9 cellular contexts compared by ENCODE assay signal in genomic region chr16:8905168-8905762, GRCh38. TPM values are rescaled to one million over a fixed set of nuclear protein-coding genes. Genes with fewer than 3 reads are reported as not detected.
DNase-seq lines count a peak whose midpoint lies in the region; ATAC-seq and TF ChIP-seq lines count a peak whose summit lies in the region.
"Had no signal": no experiment of that assay in that cellular context is flagged by ENCODE, and none has a peak within 500 bp of the region (broad histone marks: within the 10 kb centered on the region; RNA-seq: fewer than 3 reads in every experiment).

No MANE protein-coding gene starts in this region.

- H3K4me3 Mint-ChIP-seq in GM23338 = no peak overlapping the region
- H3K4me3 Mint-ChIP-seq: IgD-negative memory B cell had no signal

- intact Hi-C loops in OCI-LY7 (cut with micrococcal nuclease; ENCODE audit: unreplicated experiment) = no loop called here
- intact Hi-C loops in ovary (cut with DNase I) = no loop called here

- no peaks in the 10 kb centered on the region; the same call in 2 of the 3 replicates for H3K4me1 Mint-ChIP-seq in GM23338

- no peak overlapping the region for H3K4me3 ChIP-seq in GM23338
- no peak overlapping the region for H3K4me3 ChIP-seq in OCI-LY7 (ENCODE audit: low read depth, low read length, poor library complexity, severe bottlenecking)
- H3K4me3 ChIP-seq in fibroblast of pulmonary artery (replicated peaks; ENCODE audit: low read depth, low read length) = no peak overlapping the region
- no peak overlapping the region for H3K4me3 ChIP-seq in ovary

- no peak for TF ChIP-seq POLR2A in ovary (IDR thresholded peaks at IDR 0.05)

- no TSS peak for BruUV-seq in OCI-LY7 (replicated peaks; lab: Mats Ljungman, UMichigan)

- H3K9me2 ChIP-seq in GM23338 (ENCODE audit: insufficient read depth) (no peaks in the 10 kb centered on the region), OCI-LY7 (ENCODE audit: insufficient read depth, low read length) (no peaks in the 10 kb centered on the region)

- POLR2A ChIA-PET in OCI-LY7 (lab: Charles Lee) = no interaction called here

- H3K9me3 Mint-ChIP-seq in GM23338 = no peaks in the 10 kb centered on the region
- H3K9me3 Mint-ChIP-seq: IgD-negative memory B cell had no signal

- H3K27ac Mint-ChIP-seq in GM23338 = no peak overlapping the region

- TF ChIP-seq CTCF in C4-2B (conservative IDR thresholded peaks at IDR 0.05) = peak; percentile 61
- peak; percentile 28 to 74; a peak in 3 of 4 replicates for TF ChIP-seq CTCF in GM23338 (conservative IDR thresholded peaks at IDR 0.05; ENCODE audit: low read depth in 2 of 2)
- peak; percentile 67 for TF ChIP-seq CTCF in OCI-LY7 (conservative IDR thresholded peaks at IDR 0.05; ENCODE audit: low read length)
- peak; percentile 62 for TF ChIP-seq CTCF in fibroblast of pulmonary artery (IDR thresholded peaks at IDR 0.05; ENCODE audit: low read length, missing control alignments)
- TF ChIP-seq CTCF in ovary (IDR thresholded peaks at IDR 0.05) = no peak

- peak; percentile 57 for DNase-seq in GM23338 (ENCODE audit: low spot score)
- peak; percentile 56 for DNase-seq in OCI-LY7 (ENCODE audit: low spot score)
- peak; percentile 66 for DNase-seq in fibroblast of pulmonary artery (ENCODE audit: low read depth)
- no peak for DNase-seq in ovary
- DNase-seq in ureter (ENCODE audit: low spot score) = no peak

- H2AFZ ChIP-seq in GM23338 (no peak overlapping the region), OCI-LY7 (ENCODE audit: low read length) (no peak overlapping the region)

- CTCF ChIA-PET in OCI-LY7 (lab: Charles Lee; ENCODE audit: unreplicated experiment) = no interaction called here

- H3K27me3 ChIP-seq in GM23338 (ENCODE audit: insufficient read depth) (no peaks in the 10 kb centered on the region), ovary (no peaks in the 10 kb centered on the region)

- H4K20me1 ChIP-seq in GM23338 (replicated peaks; ENCODE audit: insufficient read depth) = peaks cover 32% of the 10 kb centered on the region
- no peaks in the 10 kb centered on the region for H4K20me1 ChIP-seq in OCI-LY7 (ENCODE audit: insufficient read depth, low read length)

- no peaks in the 10 kb centered on the region for H3K4me1 ChIP-seq in GM23338 (ENCODE audit: insufficient read depth)
- H3K4me1 ChIP-seq in OCI-LY7 (ENCODE audit: insufficient read depth, low read length, poor library complexity, severe bottlenecking) = no peaks in the 10 kb centered on the region
- no peaks in the 10 kb centered on the region for H3K4me1 ChIP-seq in ovary (ENCODE audit: insufficient read depth)

- ATAC-seq in GM23338 = peak; percentile 79
- no peak for ATAC-seq in HG03432 (IDR thresholded peaks at IDR 0.05; ENCODE audit: unreplicated experiment)
- no peak for ATAC-seq in GM19395 (IDR thresholded peaks at IDR 0.05; ENCODE audit: unreplicated experiment)

- TF ChIP-seq EP300 in ovary (IDR thresholded peaks at IDR 0.05) = no peak

- peaks cover 5% of the 10 kb centered on the region; the same call in 1 of the 2 replicates for H3K79me2 ChIP-seq in GM23338 (replicated peaks; ENCODE audit: insufficient read depth)
- H3K79me2 ChIP-seq in OCI-LY7 (ENCODE audit: insufficient read depth, low read depth, low read length) = no peaks in the 10 kb centered on the region

- peaks cover 5% of the 10 kb centered on the region for H3K27me3 Mint-ChIP-seq in GM23338 (ENCODE audit: insufficient read depth, low read depth, poor library complexity)
- H3K27me3 Mint-ChIP-seq: IgD-negative memory B cell had no signal

- peaks cover 90% of the 10 kb centered on the region for H3K36me3 Mint-ChIP-seq in GM23338 (ENCODE audit: low read depth)

- H3K4me2 ChIP-seq in GM23338 = no peak overlapping the region
- H3K4me2 ChIP-seq in OCI-LY7 (ENCODE audit: low read length) = no peak overlapping the region

- no peaks in the 10 kb centered on the region for H3K9me3 ChIP-seq in OCI-LY7 (ENCODE audit: low read length)
- no peaks in the 10 kb centered on the region for H3K9me3 ChIP-seq in ovary

- WGBS in ovary, 3 donors = 74 to 77% (median 75%) methylated on average over 13 of the region's 13 CpGs

- H3K27ac ChIP-seq in C4-2B (no peak overlapping the region), GM23338 (ENCODE audit: low read depth) (0 out of 2 replicates have a peak overlapping the region, but pooled peaks have one; percentile 43), OCI-LY7 (ENCODE audit: low read depth, low read length, poor library complexity, severe bottlenecking) (no peak overlapping the region), ovary (no peak overlapping the region)

- H3K36me3 ChIP-seq in GM23338 (ENCODE audit: insufficient read depth) (peaks cover 73% of the 10 kb centered on the region), OCI-LY7 (ENCODE audit: insufficient read depth, low read length) (peaks cover 90% of the 10 kb centered on the region), ovary (no peaks in the 10 kb centered on the region)

- H3F3A ChIP-seq in GM23338 (replicated peaks; ENCODE audit: low read depth) = peaks cover 19% of the 10 kb centered on the region

TF ChIP-seq in GM23338, 12 proteins besides CTCF, POLR2A, EP300 and RAD21 (continues in another document):
- no peak for TF ChIP-seq CREB1 (CRISPR knock-in tag; IDR thresholded peaks at IDR 0.05; ENCODE audit: low read depth)
- TF ChIP-seq, protein P1, sequence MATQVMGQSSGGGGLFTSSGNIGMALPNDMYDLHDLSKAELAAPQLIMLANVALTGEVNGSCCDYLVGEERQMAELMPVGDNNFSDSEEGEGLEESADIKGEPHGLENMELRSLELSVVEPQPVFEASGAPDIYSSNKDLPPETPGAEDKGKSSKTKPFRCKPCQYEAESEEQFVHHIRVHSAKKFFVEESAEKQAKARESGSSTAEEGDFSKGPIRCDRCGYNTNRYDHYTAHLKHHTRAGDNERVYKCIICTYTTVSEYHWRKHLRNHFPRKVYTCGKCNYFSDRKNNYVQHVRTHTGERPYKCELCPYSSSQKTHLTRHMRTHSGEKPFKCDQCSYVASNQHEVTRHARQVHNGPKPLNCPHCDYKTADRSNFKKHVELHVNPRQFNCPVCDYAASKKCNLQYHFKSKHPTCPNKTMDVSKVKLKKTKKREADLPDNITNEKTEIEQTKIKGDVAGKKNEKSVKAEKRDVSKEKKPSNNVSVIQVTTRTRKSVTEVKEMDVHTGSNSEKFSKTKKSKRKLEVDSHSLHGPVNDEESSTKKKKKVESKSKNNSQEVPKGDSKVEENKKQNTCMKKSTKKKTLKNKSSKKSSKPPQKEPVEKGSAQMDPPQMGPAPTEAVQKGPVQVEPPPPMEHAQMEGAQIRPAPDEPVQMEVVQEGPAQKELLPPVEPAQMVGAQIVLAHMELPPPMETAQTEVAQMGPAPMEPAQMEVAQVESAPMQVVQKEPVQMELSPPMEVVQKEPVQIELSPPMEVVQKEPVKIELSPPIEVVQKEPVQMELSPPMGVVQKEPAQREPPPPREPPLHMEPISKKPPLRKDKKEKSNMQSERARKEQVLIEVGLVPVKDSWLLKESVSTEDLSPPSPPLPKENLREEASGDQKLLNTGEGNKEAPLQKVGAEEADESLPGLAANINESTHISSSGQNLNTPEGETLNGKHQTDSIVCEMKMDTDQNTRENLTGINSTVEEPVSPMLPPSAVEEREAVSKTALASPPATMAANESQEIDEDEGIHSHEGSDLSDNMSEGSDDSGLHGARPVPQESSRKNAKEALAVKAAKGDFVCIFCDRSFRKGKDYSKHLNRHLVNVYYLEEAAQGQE (IDR thresholded peaks at IDR 0.05; ENCODE audit: unreplicated experiment) = no peak
- no peak for TF ChIP-seq EZH2phosphoT487 (IDR thresholded peaks at IDR 0.05; ENCODE audit: unreplicated experiment)

RNA-seq across cellular contexts. Expression of gene LITAFD, which starts 23.1 kb away (rescaled TPM):
- total RNA-seq in GM23338 (2014; rRNA removed; shearing (Covaris generic)) = not detected in 2 replicates
- polyA plus RNA-seq in GM23338 (2016; fragmentation: Nextera tagmentation; extraction: Ambion mirVana) (not detected in 2 replicates), ovary (not detected)
- total RNA-seq in OCI-LY7 (2014; rRNA removed; shearing (Covaris generic)) = not detected in 2 replicates
- total RNA-seq in OCI-LY7 (2022) (not detected in 2 replicates), ovary (not detected), ureter (not detected)
- polyA plus RNA-seq: IgD-negative memory B cell had no signal

RNA-seq across cellular contexts. Expression of gene CARHSP1, which starts 36.5 kb away (rescaled TPM):
- 286 and 301 TPM in 2 replicates for total RNA-seq in GM23338 (2014; rRNA removed; shearing (Covaris generic))
- polyA plus RNA-seq in GM23338 (2016; fragmentation: Nextera tagmentation; extraction: Ambion mirVana) (324 and 339 TPM in 2 replicates), ovary (100 to 1,000 TPM in 1 of 2 donors, 10 to 100 TPM in 1; 53.2 to 102 TPM)
- total RNA-seq in OCI-LY7 (2014; rRNA removed; shearing (Covaris generic)) = 236 and 241 TPM in 2 replicates
- total RNA-seq in OCI-LY7 (2022) (156 and 173 TPM in 2 replicates), ovary (10 to 100 TPM; 65.0 to 94.3 (median 81.7) TPM), ureter (43.6 TPM)

RNA-seq across cellular contexts. Expression of gene USP7, which starts 58.4 kb away (rescaled TPM):
- 130 and 169 TPM in 2 replicates for total RNA-seq in GM23338 (2014; rRNA removed; shearing (Covaris generic))
- polyA plus RNA-seq in GM23338 (2016; fragmentation: Nextera tagmentation; extraction: Ambion mirVana) = 39.9 and 42.3 TPM in 2 replicates
- 46.4 and 61.5 TPM in 2 replicates for total RNA-seq in OCI-LY7 (2014; rRNA removed; shearing (Covaris generic))
- total RNA-seq in OCI-LY7 (2022) = 127 and 132 TPM in 2 replicates
- 100 to 1,000 TPM in 2 of 7 donors, 10 to 100 TPM in 5; 73.8 to 104 (median 98.3) TPM for total RNA-seq in ovary
- polyA plus RNA-seq in ovary = 10 to 100 TPM; 28.1 to 86.3 TPM
- 143 TPM for total RNA-seq in ureter

Comparison
In these comparisons a context has a peak if more than half of its experiments do, and no peak if none do; other contexts are left out.
1. CTCF ChIP-seq: peak in C4-2B (single experiment), GM23338 (2 of 2), OCI-LY7 (single experiment) and fibroblast of pulmonary artery (single experiment); none in ovary (0 of 3).
2. DNase-seq: peak in GM23338 (single experiment), OCI-LY7 (single experiment) and fibroblast of pulmonary artery (single experiment); none in ovary (0 of 5) and ureter (single experiment).